Comparison of ENCODE assay signal across 8 cellular contexts in the genomic region with DNA sequence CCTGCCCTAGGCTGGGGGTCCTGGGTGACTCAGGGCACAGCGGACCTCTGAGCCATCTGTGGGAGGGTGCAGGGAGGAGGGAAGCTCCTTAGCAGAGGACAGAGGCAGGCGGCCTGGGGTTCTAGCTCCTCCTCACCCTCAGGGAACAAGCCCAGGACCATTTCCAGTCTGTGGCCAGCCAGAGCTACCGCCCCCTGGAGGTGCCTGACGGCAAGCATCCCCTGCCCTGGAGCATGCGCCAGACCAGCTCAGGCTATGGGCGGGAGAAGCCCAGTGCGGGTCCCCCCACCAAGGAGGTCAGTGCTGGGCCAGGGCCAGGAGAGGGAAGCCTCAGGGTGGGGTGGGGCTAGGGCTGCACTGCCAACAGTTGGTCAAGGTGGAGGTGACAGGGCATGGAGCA. TPM values are rescaled to one million over a fixed set of nuclear protein-coding genes. Genes with fewer than 3 reads are reported as not detected.
DNase-seq lines count a peak whose midpoint lies in the region; ATAC-seq, FAIRE-seq and TF ChIP-seq lines count a peak whose summit lies in the region.

No MANE protein-coding gene starts in this region.

- peaks cover 0 to 6% (median 3%) of the 10 kb centered on the region in 3 donors for H3K36me3 Mint-ChIP-seq in CD8-positive, alpha-beta memory T cell

- no peak overlapping the region for H3K4me3 Mint-ChIP-seq in CD8-positive, alpha-beta memory T cell

- intact Hi-C loops in Right ventricle myocardium superior (cut with DNase I), result no loop called here

- peaks cover 5% of the 10 kb centered on the region for H3K4me1 ChIP-seq in cardiac muscle cell (ENCODE audit: low read depth)
- peaks cover 7% of the 10 kb centered on the region for H3K4me1 ChIP-seq in CD8-positive, alpha-beta memory T cell (ENCODE audit: insufficient read depth, low read length)

- peak; percentile 71 for TF ChIP-seq CTCF in cardiac muscle cell (IDR thresholded peaks at IDR 0.05; ENCODE audit: low read depth, low read length)

- peaks cover 6 to 9% (median 6%) of the 10 kb centered on the region in 3 donors for H3K4me1 Mint-ChIP-seq in CD8-positive, alpha-beta memory T cell

- H3K4me3 ChIP-seq in cardiac muscle cell, result no peak overlapping the region
- H3K4me3 ChIP-seq in CD8-positive, alpha-beta memory T cell (ENCODE audit: low read length), result no peak overlapping the region

- no peaks in the 10 kb centered on the region for H3K27me3 ChIP-seq in cardiac muscle cell
- H3K27me3 ChIP-seq in CD8-positive, alpha-beta memory T cell (ENCODE audit: insufficient read depth, low read length, poor library complexity, severe bottlenecking), result no peaks in the 10 kb centered on the region

- POLR2A ChIA-PET in CD8-positive, alpha-beta memory T cell (lab: Charles Lee), result no interaction called here

- H3K27me3 Mint-ChIP-seq in CD8-positive, alpha-beta memory T cell, result peaks cover 1 to 13% of the 10 kb centered on the region in 2 donors

- H3K27ac ChIP-seq in cardiac muscle cell, result no peak overlapping the region
- H3K27ac ChIP-seq in CD8-positive, alpha-beta memory T cell (ENCODE audit: low read depth, low read length), result no peak overlapping the region

- no peaks in the 10 kb centered on the region for H3K9me3 ChIP-seq in cardiac muscle cell (ENCODE audit: low read depth)
- no peaks in the 10 kb centered on the region for H3K9me3 ChIP-seq in CD8-positive, alpha-beta memory T cell (ENCODE audit: low read length)

- no peak for TF ChIP-seq POLR2A in GM12891 (IDR thresholded peaks at IDR 0.05; ENCODE audit: low read depth, low read length)

- no peak for FAIRE-seq in GM12891 (lab: Jason Lieb, UNC)

- no peaks in the 10 kb centered on the region for H3K36me3 ChIP-seq in cardiac muscle cell
- no peaks in the 10 kb centered on the region for H3K36me3 ChIP-seq in CD8-positive, alpha-beta memory T cell (ENCODE audit: insufficient read depth, low read length)

- DNase-seq in cardiac muscle cell (ENCODE audit: low read depth in 1 of 2, low spot score in 1 of 2), result peak in 1 of 2 donors; percentile 33
- no peak for DNase-seq in Right ventricle myocardium superior
- peak; percentile 64 for DNase-seq in activated CD8-positive, alpha-beta memory T cell treated with anti-CD3 and anti-CD28 coated beads for 24 hours
- peak; percentile 86 for DNase-seq in islet precursor cell
- DNase-seq in activated gamma-delta T cell treated with Interleukin-2 at 50 U/mL for 16 hours, result no peak
- DNase-seq in GM12891 (ENCODE audit: insufficient read length, low spot score), result no peak
- no peak for DNase-seq in NCI-H2081 (lab: John Stamatoyannopoulos, UW)
- DNase-seq in CD8-positive, alpha-beta memory T cell, result no peak

- no peaks in the 10 kb centered on the region for H3K9me3 Mint-ChIP-seq in CD8-positive, alpha-beta memory T cell

- no peak for ATAC-seq in Right ventricle myocardium superior (ENCODE audit: poor library complexity)

- CTCF ChIA-PET in CD8-positive, alpha-beta memory T cell (lab: Charles Lee), result interaction anchor here (2.3 kb wide), 1 partner anchor 35 kb away, joined by 9 read pairs; no protein-coding TSS in a partner anchor

- H3K27ac Mint-ChIP-seq in CD8-positive, alpha-beta memory T cell, result no peak overlapping the region

TF ChIP-seq in GM12891, 5 proteins besides CTCF, POLR2A, EP300 and RAD21:
- TF ChIP-seq PAX5 (IDR thresholded peaks at IDR 0.05; ENCODE audit: insufficient read depth, low read length, severe bottlenecking) (no peak), POU2F2 (IDR thresholded peaks at IDR 0.05; ENCODE audit: low read depth, low read length) (no peak), TAF1 (IDR thresholded peaks at IDR 0.05; ENCODE audit: low read depth, low read length) (no peak), POLR2AphosphoS5 (IDR thresholded peaks at IDR 0.05; ENCODE audit: low read depth, low read length) (no peak), SPI1 (IDR thresholded peaks at IDR 0.05; ENCODE audit: low read depth, low read length) (no peak)

RNA-seq across cellular contexts. Expression of a gene that starts 26.0 kb away (rescaled TPM):
- total RNA-seq in cardiac muscle cell, result 0.60 and 0.74 TPM in 2 replicates
- 0.62 and 0.65 TPM in 2 replicates for polyA plus RNA-seq in cardiac muscle cell
- 0.46 TPM for total RNA-seq in Right ventricle myocardium superior
- not detected for polyA plus RNA-seq in GM12891 (2012; ENCODE audit: low read depth, missing spikeins)
- total RNA-seq in CD8-positive, alpha-beta memory T cell, result not detected
- not detected for polyA plus RNA-seq in CD8-positive, alpha-beta memory T cell

RNA-seq across cellular contexts. Expression of a gene that starts 52.6 kb away (rescaled TPM):
- 21.3 and 28.1 TPM in 2 replicates for total RNA-seq in cardiac muscle cell
- polyA plus RNA-seq in cardiac muscle cell, result 55.8 and 67.4 TPM in 2 replicates
- total RNA-seq in Right ventricle myocardium superior, result 33.7 TPM
- 44.5 TPM for polyA plus RNA-seq in GM12891 (2012; ENCODE audit: low read depth, missing spikeins)
- 10 to 100 TPM; 48.8 to 49.2 TPM for total RNA-seq in CD8-positive, alpha-beta memory T cell
- polyA plus RNA-seq in CD8-positive, alpha-beta memory T cell, result 101 TPM

RNA-seq across cellular contexts. Expression of a gene that starts 52.7 kb away (rescaled TPM):
- total RNA-seq in cardiac muscle cell (46.9 and 64.7 TPM in 2 replicates), Right ventricle myocardium superior (32.5 TPM)
- 34.6 and 55.5 TPM in 2 replicates for polyA plus RNA-seq in cardiac muscle cell
- polyA plus RNA-seq in GM12891 (2012; ENCODE audit: low read depth, missing spikeins), result 47.3 TPM
- total RNA-seq in CD8-positive, alpha-beta memory T cell, result 100 to 1,000 TPM; 128 to 140 TPM
- 32.9 TPM for polyA plus RNA-seq in CD8-positive, alpha-beta memory T cell

Comparison
In these comparisons a context has a peak if more than half of its experiments do, and no peak if none do; other contexts are left out.
1. DNase-seq: peak in activated CD8-positive, alpha-beta memory T cell treated with anti-CD3 and anti-CD28 coated beads for 24 hours (single experiment) and islet precursor cell (single experiment); none in Right ventricle myocardium superior (single experiment), activated gamma-delta T cell treated with Interleukin-2 at 50 U/mL for 16 hours (single experiment), GM12891 (single experiment), NCI-H2081 (0 of 2) and CD8-positive, alpha-beta memory T cell (0 of 5).